Comparison of ENCODE assay signal across 24 cellular contexts in genomic region chr20:504632-505075, GRCh38.
"Had no signal": no experiment of that assay in that cellular context is flagged by ENCODE, and none has a peak within 500 bp of the region (broad histone marks: within the 10 kb centered on the region; RNA-seq: fewer than 3 reads in every experiment).

No MANE protein-coding gene starts in this region.

- ATAC-seq: activated CD8-positive, alpha-beta T cell treated with anti-CD3 and anti-CD28 coated beads, Interleukin-2, amount 10 ng/mL, durations not matched to agents 7 days and 5 days; activated naive CD4-positive, alpha-beta T cell treated with anti-CD3 and anti-CD28 coated beads, Interleukin-2, amount 50 U/mL, for 72 hours; gastroesophageal sphincter; heart left ventricle; left lung; natural killer cell had no signal

- H3K9me3 ChIP-seq: esophagus squamous epithelium, gastroesophageal sphincter, heart left ventricle, left lung, spleen, thoracic aorta, vagina had no signal

- H3K27me3 ChIP-seq: esophagus squamous epithelium, gastroesophageal sphincter, heart left ventricle, left lung, spleen, vagina had no signal

- FAIRE-seq: colon, endothelial cell of umbilical vein, keratinocyte had no signal

- H3K4me3 ChIP-seq: esophagus squamous epithelium, gastroesophageal sphincter, heart left ventricle, left lung, spleen, thoracic aorta, vagina had no signal

- H3K27ac ChIP-seq: esophagus squamous epithelium, gastroesophageal sphincter, heart left ventricle, left lung, spleen, thoracic aorta, vagina, WERI-Rb-1 had no signal

- DNase-seq: activated CD4-positive, alpha-beta T cell treated with anti-CD3 and anti-CD28 coated beads, Interleukin-2, amount 50 U/mL, for 1 hour; activated CD4-positive, CD25-positive, alpha-beta regulatory T cell treated with anti-CD3 and anti-CD28 coated beads, Interleukin-2, amount 50 U/mL, for 72 hours; activated CD8-positive, alpha-beta T cell treated with anti-CD3 and anti-CD28 coated beads, Interleukin-2, amount 10 ng/mL, durations not matched to agents 7 days and 5 days; activated gamma-delta T cell; aorta; central memory CD4-positive, alpha-beta T cell; effector memory CD4-positive, alpha-beta T cell; esophagus squamous epithelium; heart left ventricle; left lung; natural killer cell; retina; spleen; stimulated activated CD4-positive, alpha-beta T cell treated with anti-CD3 and anti-CD28 coated beads, Interleukin-4, amount 100 ng/mL, for 24 hours; stimulated activated naive CD4-positive, alpha-beta T cell treated with Interleukin-2 at 50 U/mL for 16 hours; T-helper 2 cell; WERI-Rb-1 had no signal
